ENCODE assay signal across 8 cellular contexts in the genomic region with DNA sequence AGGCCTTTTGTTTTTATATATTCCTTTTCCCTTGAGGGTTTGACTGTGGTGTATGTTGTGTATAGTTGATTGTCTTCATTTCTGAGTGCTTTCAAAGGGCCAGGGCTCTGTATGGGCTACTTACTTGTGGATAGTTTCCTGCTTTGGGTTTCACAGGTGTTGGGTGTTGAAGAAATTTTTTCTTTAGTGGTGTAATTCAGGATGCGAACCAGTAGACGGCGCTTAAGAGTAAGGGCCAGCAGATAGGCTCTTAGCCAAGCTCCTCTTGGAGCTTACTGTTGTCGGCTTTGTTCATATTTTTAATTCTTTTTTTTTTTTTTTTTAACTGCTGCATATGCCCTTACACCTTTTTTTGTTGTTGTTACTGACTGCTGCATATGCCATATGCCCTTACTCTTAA.
DNase-seq lines count a peak whose midpoint lies in the region; ATAC-seq, FAIRE-seq and TF ChIP-seq lines count a peak whose summit lies in the region.
"Had no signal": no experiment of that assay in that cellular context is flagged by ENCODE, and none has a peak within 500 bp of the region (broad histone marks: within the 10 kb centered on the region; RNA-seq: fewer than 3 reads in every experiment).

No MANE protein-coding gene starts in this region.

- no peak for FAIRE-seq in bronchial epithelial cell (lab: Jason Lieb, UNC)

- no peaks in the 10 kb centered on the region for H3K79me2 ChIP-seq in trophoblast cell (ENCODE audit: control insufficient read depth, insufficient read depth, low read length, poor library complexity)

- no peak overlapping the region for H2BK12ac ChIP-seq in trophoblast cell (ENCODE audit: low read length)

- H3K9me3 Mint-ChIP-seq in activated naive CD4-positive, alpha-beta T cell treated with anti-CD3 and anti-CD28 coated beads, Interleukin-2, amount 10 ng/mL, durations not matched to agents 7 days and 5 days: peaks cover 5% of the 10 kb centered on the region

- peaks cover 0 to 1% of the 10 kb centered on the region in 2 experiments for H3K4me1 ChIP-seq in trophoblast cell (ENCODE audit: control insufficient read depth in 1 of 2, insufficient read depth in 2 of 2, low read length in 2 of 2)

- H4K8ac ChIP-seq in trophoblast cell (ENCODE audit: low read depth, low read length): no peak overlapping the region

- no peak overlapping the region for H4K12ac ChIP-seq in trophoblast cell (ENCODE audit: low read depth, low read length)

- CTCF ChIA-PET in activated naive CD4-positive, alpha-beta T cell treated with anti-CD3 and anti-CD28 coated beads, Interleukin-2, amount 10 ng/mL, durations not matched to agents 7 days and 5 days (lab: Charles Lee): interaction anchor here (0.6 kb wide), 1 partner anchor 315 kb away, joined by 3 read pairs; no protein-coding TSS in a partner anchor

- no peak overlapping the region for H2BK120ac ChIP-seq in trophoblast cell (ENCODE audit: insufficient read depth, low read length, poor library complexity)

- ATAC-seq in GM19035 (IDR thresholded peaks at IDR 0.05; ENCODE audit: unreplicated experiment) (peak; percentile 68), HG03565 (IDR thresholded peaks at IDR 0.05; ENCODE audit: unreplicated experiment) (peak; percentile 45), GM19324 (IDR thresholded peaks at IDR 0.05; ENCODE audit: low FRiP score, unreplicated experiment) (no peak)

- no peak overlapping the region for H3K23ac ChIP-seq in trophoblast cell (ENCODE audit: low read length)

- H2AK5ac ChIP-seq in trophoblast cell (ENCODE audit: low read length): no peak overlapping the region

- no peak overlapping the region for H2BK5ac ChIP-seq in trophoblast cell (ENCODE audit: low read depth, low read length, poor library complexity)

- H3K36me3 ChIP-seq in bronchial epithelial cell (ENCODE audit: control insufficient read depth, insufficient read depth, low read length) (no peaks in the 10 kb centered on the region), trophoblast cell (ENCODE audit: control insufficient read depth in 1 of 2, insufficient read depth in 2 of 2, low read length in 2 of 2) (peaks cover 0 to 3% of the 10 kb centered on the region in 2 experiments)

- H3K9me3 ChIP-seq in trophoblast cell (ENCODE audit: insufficient read depth, low read depth, low read length): no peaks in the 10 kb centered on the region

- no peak overlapping the region for H3K4ac ChIP-seq in trophoblast cell (ENCODE audit: low read depth, low read length)

- no peaks in the 10 kb centered on the region for H3K4me1 Mint-ChIP-seq in activated naive CD4-positive, alpha-beta T cell treated with anti-CD3 and anti-CD28 coated beads, Interleukin-2, amount 10 ng/mL, durations not matched to agents 7 days and 5 days
- H3K4me1 Mint-ChIP-seq: brain had no signal

- TF ChIP-seq CTCF in bronchial epithelial cell (IDR thresholded peaks at IDR 0.05; ENCODE audit: insufficient read depth, low read length, severe bottlenecking): peak; percentile 79

- H3K4me3 ChIP-seq in bronchial epithelial cell (ENCODE audit: low read depth, low read length) (no peak overlapping the region), trophoblast cell (ENCODE audit: low read depth, low read length) (no peak overlapping the region)

- H3K79me1 ChIP-seq in trophoblast cell (ENCODE audit: low read length): peaks cover 17% of the 10 kb centered on the region

- H3K27ac Mint-ChIP-seq in activated naive CD4-positive, alpha-beta T cell treated with anti-CD3 and anti-CD28 coated beads, Interleukin-2, amount 10 ng/mL, durations not matched to agents 7 days and 5 days: no peak overlapping the region
- H3K27ac Mint-ChIP-seq: brain had no signal

- H3K27me3 Mint-ChIP-seq in activated naive CD4-positive, alpha-beta T cell treated with anti-CD3 and anti-CD28 coated beads, Interleukin-2, amount 10 ng/mL, durations not matched to agents 7 days and 5 days: no peaks in the 10 kb centered on the region

- no peak overlapping the region for H3K27ac ChIP-seq in trophoblast cell (ENCODE audit: low read depth, low read length)

- no peaks in the 10 kb centered on the region for H3K27me3 ChIP-seq in bronchial epithelial cell (ENCODE audit: control insufficient read depth, insufficient read depth, low read length)
- no peaks in the 10 kb centered on the region for H3K27me3 ChIP-seq in trophoblast cell (ENCODE audit: insufficient read depth, low read length)

- DNase-seq in bronchial epithelial cell (ENCODE audit: low read depth) (peak; percentile 45), trophoblast cell (peak; percentile 26 to 68)
- no peak for DNase-seq in activated naive CD4-positive, alpha-beta T cell treated with anti-CD3 and anti-CD28 coated beads, Interleukin-2, amount 10 ng/mL, durations not matched to agents 7 days and 5 days
- no peak for DNase-seq in stimulated activated CD4-positive, alpha-beta T cell treated with anti-CD3 and anti-CD28 coated beads, Interleukin-4, amount 100 ng/mL, for 4 hours

- WGBS in trophoblast cell (ENCODE audit: extremely low coverage, insufficient coverage, insufficient read length): no CpG with 5 or more reads among the region's 4 CpGs

- no peak overlapping the region for H3K4me3 Mint-ChIP-seq in activated naive CD4-positive, alpha-beta T cell treated with anti-CD3 and anti-CD28 coated beads, Interleukin-2, amount 10 ng/mL, durations not matched to agents 7 days and 5 days
- H3K4me3 Mint-ChIP-seq: brain had no signal

- H3K14ac ChIP-seq in trophoblast cell (ENCODE audit: low read length): no peak overlapping the region

- H4K91ac ChIP-seq in trophoblast cell (ENCODE audit: low read depth, low read length): no peak overlapping the region

- H3K4me2 ChIP-seq in trophoblast cell (ENCODE audit: low read length): no peak overlapping the region

- H3K36me3 Mint-ChIP-seq in activated naive CD4-positive, alpha-beta T cell treated with anti-CD3 and anti-CD28 coated beads, Interleukin-2, amount 10 ng/mL, durations not matched to agents 7 days and 5 days: no peaks in the 10 kb centered on the region

- H3K9ac ChIP-seq in trophoblast cell (ENCODE audit: low read length): no peak overlapping the region

- no peak overlapping the region for H2AFZ ChIP-seq in trophoblast cell (ENCODE audit: insufficient read depth, low read length, poor library complexity)

- no peak overlapping the region for H3K18ac ChIP-seq in trophoblast cell (ENCODE audit: low read length)

Comparison
In these comparisons a context has a peak if more than half of its experiments do, and no peak if none do; other contexts are left out.
1. DNase-seq: peak in bronchial epithelial cell (single experiment) and trophoblast cell (2 of 2); none in activated naive CD4-positive, alpha-beta T cell treated with anti-CD3 and anti-CD28 coated beads, Interleukin-2, amount 10 ng/mL, durations not matched to agents 7 days and 5 days (single experiment) and stimulated activated CD4-positive, alpha-beta T cell treated with anti-CD3 and anti-CD28 coated beads, Interleukin-4, amount 100 ng/mL, for 4 hours (0 of 2).